Comparison of ENCODE assay signal across 8 cellular contexts in genomic region chr17:68035523-68036303, GRCh38. TPM values are rescaled to one million over a fixed set of nuclear protein-coding genes. Genes with fewer than 3 reads are reported as not detected.
DNase-seq lines count a peak whose midpoint lies in the region; ATAC-seq and TF ChIP-seq lines count a peak whose summit lies in the region.

Gene KPNA2 (plus strand): TSS chr17:68035735. CDS start chr17:68037133, 1,398 bp downstream.

- H3K9me3 ChIP-seq in SU-DHL-6 (ENCODE audit: insufficient read depth, low read length): no peaks in the 10 kb centered on the region
- H3K9me3 ChIP-seq in thoracic aorta: no peaks in the 10 kb centered on the region

- H3K27ac ChIP-seq in SU-DHL-6 (ENCODE audit: low read depth, low read length) (peak within 1 kb of the TSS; percentile 79), thoracic aorta (peak within 1 kb of the TSS; percentile 44 to 68)

- no peaks in the 10 kb centered on the region for H3K9me3 Mint-ChIP-seq in activated naive CD8-positive, alpha-beta T cell treated with anti-CD3 and anti-CD28 coated beads, Interleukin-2, amount 10 ng/mL, durations not matched to agents 7 days and 5 days
- no peaks in the 10 kb centered on the region for H3K9me3 Mint-ChIP-seq in osteocyte (ENCODE audit: unreplicated experiment)

- H3K36me3 ChIP-seq in SU-DHL-6 (ENCODE audit: low read length): peaks cover 36% of the 10 kb centered on the region
- peaks cover 10% of the 10 kb centered on the region for H3K36me3 ChIP-seq in thoracic aorta

- peaks cover 38% of the 10 kb centered on the region for H3K79me2 ChIP-seq in SU-DHL-6 (ENCODE audit: insufficient read depth, low read length)

- peak within 1 kb of the TSS; percentile 98 for H3K4me3 Mint-ChIP-seq in activated naive CD8-positive, alpha-beta T cell treated with anti-CD3 and anti-CD28 coated beads, Interleukin-2, amount 10 ng/mL, durations not matched to agents 7 days and 5 days
- peak within 1 kb of the TSS; percentile 96 for H3K4me3 Mint-ChIP-seq in osteocyte (ENCODE audit: unreplicated experiment)

- H4K20me1 ChIP-seq in SU-DHL-6 (ENCODE audit: low read depth, low read length): peaks cover 11% of the 10 kb centered on the region; the same call in 1 of the 2 replicates

- peaks cover 24% of the 10 kb centered on the region for H3K36me3 Mint-ChIP-seq in activated naive CD8-positive, alpha-beta T cell treated with anti-CD3 and anti-CD28 coated beads, Interleukin-2, amount 10 ng/mL, durations not matched to agents 7 days and 5 days
- H3K36me3 Mint-ChIP-seq in osteocyte (ENCODE audit: unreplicated experiment): peaks cover 22% of the 10 kb centered on the region

- peak within 1 kb of the TSS; percentile 100 for H3K4me2 ChIP-seq in SU-DHL-6 (ENCODE audit: low read depth, low read length, poor library complexity, severe bottlenecking)

- peaks cover 10 to 17% of the 10 kb centered on the region in 2 donors for H3K4me1 ChIP-seq in thoracic aorta (ENCODE audit: control insufficient read depth in 1 of 2, low read depth in 2 of 2)

- TF ChIP-seq CTCF in GM12875 (IDR thresholded peaks at IDR 0.05; ENCODE audit: borderline replicate concordance, insufficient read depth, low read depth, low read length) (no peak), SU-DHL-6 (IDR thresholded peaks at IDR 0.05; ENCODE audit: insufficient read depth, low read length, poor library complexity, severe bottlenecking) (no peak), osteocyte (IDR thresholded peaks at IDR 0.05) (no peak), thoracic aorta (IDR thresholded peaks at IDR 0.05) (peak; percentile 4)

- H3F3A ChIP-seq in SU-DHL-6 (ENCODE audit: insufficient read depth): peaks cover 19% of the 10 kb centered on the region

- no peaks in the 10 kb centered on the region for H3K9me2 ChIP-seq in SU-DHL-6 (replicated peaks; ENCODE audit: insufficient read depth, low read length)

- H3K4me1 Mint-ChIP-seq in activated naive CD8-positive, alpha-beta T cell treated with anti-CD3 and anti-CD28 coated beads, Interleukin-2, amount 10 ng/mL, durations not matched to agents 7 days and 5 days: peaks cover 11% of the 10 kb centered on the region
- H3K4me1 Mint-ChIP-seq in osteocyte (ENCODE audit: unreplicated experiment): peaks cover 33% of the 10 kb centered on the region

- peak within 1 kb of the TSS; percentile 57 for H2AFZ ChIP-seq in SU-DHL-6 (ENCODE audit: low read depth, low read length, severe bottlenecking)

- H3K9ac ChIP-seq in SU-DHL-6 (ENCODE audit: low read length): peak within 1 kb of the TSS; percentile 98

- DNase-seq in NCI-H1417 (lab: John Stamatoyannopoulos, UW) (peak; percentile 98 to 99 (median 98)), Right ventricle myocardium inferior (ENCODE audit: missing footprints) (peak; percentile 95), osteocyte (ENCODE audit: extremely low spot score, unreplicated experiment) (peak; percentile 97), thoracic aorta (ENCODE audit: low spot score) (peak; percentile 80)
- DNase-seq in activated naive CD8-positive, alpha-beta T cell treated with anti-CD3 and anti-CD28 coated beads, Interleukin-2, amount 10 ng/mL, durations not matched to agents 7 days and 5 days: peak; percentile 88

- intact Hi-C loops in Right ventricle myocardium inferior (cut with DNase I): loop anchor here (5.0 kb wide), 1 partner anchor 67 kb away; no protein-coding TSS in a partner anchor

- H3K4me3 ChIP-seq in GM12875 (ENCODE audit: low read depth, low read length): peak within 1 kb of the TSS; percentile 94
- H3K4me3 ChIP-seq in SU-DHL-6 (ENCODE audit: insufficient read depth, low read length, poor library complexity, severe bottlenecking): peak within 1 kb of the TSS; percentile 97
- peak within 1 kb of the TSS; percentile 80 for H3K4me3 ChIP-seq in thoracic aorta

- POLR2A ChIA-PET in activated naive CD8-positive, alpha-beta T cell treated with anti-CD3 and anti-CD28 coated beads, Interleukin-2, amount 10 ng/mL, durations not matched to agents 7 days and 5 days (lab: Charles Lee): interaction anchor here (0.6 to 2.3 kb wide), 5 partner anchors 16 to 336 kb away, joined by 3 to 17 read pairs (median 8); no protein-coding TSS in a partner anchor

- ATAC-seq in HG02763 (IDR thresholded peaks at IDR 0.05; ENCODE audit: unreplicated experiment): peak; percentile 93
- ATAC-seq in activated naive CD8-positive, alpha-beta T cell treated with anti-CD3 and anti-CD28 coated beads, Interleukin-2, amount 10 ng/mL, durations not matched to agents 7 days and 5 days (ENCODE audit: low read depth): peak; percentile 94
- peak; percentile 97 for ATAC-seq in Right ventricle myocardium inferior
- ATAC-seq in thoracic aorta (ENCODE audit: insufficient number of reproducible peaks, low FRiP score, low read depth): peak; percentile 99

- peak within 1 kb of the TSS; percentile 95 for H3K27ac Mint-ChIP-seq in activated naive CD8-positive, alpha-beta T cell treated with anti-CD3 and anti-CD28 coated beads, Interleukin-2, amount 10 ng/mL, durations not matched to agents 7 days and 5 days
- H3K27ac Mint-ChIP-seq in osteocyte (ENCODE audit: unreplicated experiment): peak within 1 kb of the TSS; percentile 95

- no peaks in the 10 kb centered on the region for H3K27me3 ChIP-seq in SU-DHL-6 (ENCODE audit: low read length)
- no peaks in the 10 kb centered on the region for H3K27me3 ChIP-seq in thoracic aorta (replicated peaks; ENCODE audit: insufficient read depth)

- no peaks in the 10 kb centered on the region for H3K27me3 Mint-ChIP-seq in activated naive CD8-positive, alpha-beta T cell treated with anti-CD3 and anti-CD28 coated beads, Interleukin-2, amount 10 ng/mL, durations not matched to agents 7 days and 5 days
- no peaks in the 10 kb centered on the region for H3K27me3 Mint-ChIP-seq in osteocyte (ENCODE audit: unreplicated experiment)

RNA-seq across cellular contexts. Expression of gene KPNA2, which starts in this region (rescaled TPM):
- 100 to 1,000 TPM; 138 to 148 TPM for total RNA-seq in activated naive CD8-positive, alpha-beta T cell treated with anti-CD3 and anti-CD28 coated beads, Interleukin-2, amount 10 ng/mL, durations not matched to agents 7 days and 5 days
- total RNA-seq in Right ventricle myocardium inferior: 20.8 TPM
- total RNA-seq in osteocyte: 95.0 and 102 TPM in 2 replicates
- 10 to 100 TPM; 11.9 to 29.9 TPM for total RNA-seq in thoracic aorta

Comparison
In these comparisons a context has a peak if more than half of its experiments do, and no peak if none do; other contexts are left out.
1. Peak in every context shown above with its lines: DNase-seq, ATAC-seq, H3K4me3 ChIP-seq and H3K27ac ChIP-seq.